ENCODE assay signal across 8 cellular contexts in genomic region chr7:149239345-149240143, GRCh38. TPM values are rescaled to one million over a fixed set of nuclear protein-coding genes. Genes with fewer than 3 reads are reported as not detected.
DNase-seq lines count a peak whose midpoint lies in the region; ATAC-seq, FAIRE-seq and TF ChIP-seq lines count a peak whose summit lies in the region.

ZNF212 (plus strand) TSS chr7:149239651; CDS start chr7:149239779, 128 bp downstream.

- H3K27ac ChIP-seq in RWPE2 (ENCODE audit: poor library complexity, severe bottlenecking): peak within 1 kb of the TSS; percentile 49
- H3K27ac ChIP-seq in stomach smooth muscle (ENCODE audit: low read length): peak within 1 kb of the TSS; percentile 24

- H3K4me3 Mint-ChIP-seq in activated T-helper 2 cell treated with anti-CD3 and anti-CD28 coated beads, Interferon-gamma antibody, Interleukin-2, Interleukin-4, amounts not matched to agents 10 μg/mL and 5 μg/mL and 100 μg/mL, durations not matched to agents 14 hours and 24 hours and 36 hours (ENCODE audit: low read depth): peak within 1 kb of the TSS; percentile 91
- peak within 1 kb of the TSS; percentile 96 for H3K4me3 Mint-ChIP-seq in neural crest cell

- H3K9me2 ChIP-seq in Loucy (replicated peaks; ENCODE audit: low read depth, low read length): no peaks in the 10 kb centered on the region

- H3K9ac ChIP-seq in ES-I3 (ENCODE audit: low read depth, low read length) (peak within 1 kb of the TSS; percentile 90), Loucy (ENCODE audit: low read depth, low read length, poor library complexity, severe bottlenecking) (peak within 1 kb of the TSS; percentile 84), stomach smooth muscle (ENCODE audit: low read length in 2 of 2) (peak within 1 kb of the TSS; percentile 87 to 89)

- H3K9me3 ChIP-seq in ES-I3 (ENCODE audit: control insufficient read depth, insufficient read depth, low read length) (no peaks in the 10 kb centered on the region), Loucy (ENCODE audit: insufficient read depth, low read depth, low read length) (0 out of 2 replicates have a peak, but pooled peaks cover 4% of the 10 kb centered on the region), RWPE2 (ENCODE audit: severe bottlenecking) (peaks cover 8% of the 10 kb centered on the region), stomach smooth muscle (ENCODE audit: control insufficient read depth in 2 of 2, low read length in 2 of 2) (no peaks in the 10 kb centered on the region)

- peak within 1 kb of the TSS; percentile 87 for H3K27ac Mint-ChIP-seq in activated T-helper 2 cell treated with anti-CD3 and anti-CD28 coated beads, Interferon-gamma antibody, Interleukin-2, Interleukin-4, amounts not matched to agents 10 μg/mL and 5 μg/mL and 100 μg/mL, durations not matched to agents 14 hours and 24 hours and 36 hours
- peak within 1 kb of the TSS; percentile 89 for H3K27ac Mint-ChIP-seq in neural crest cell (ENCODE audit: unreplicated experiment)

- intact Hi-C loops in activated T-helper 2 cell treated with anti-CD3 and anti-CD28 coated beads, Interferon-gamma antibody, Interleukin-2, Interleukin-4, amounts not matched to agents 10 μg/mL and 5 μg/mL and 100 μg/mL, durations not matched to agents 14 hours and 24 hours and 36 hours (cut with micrococcal nuclease): loop anchor here (2.0 to 10.0 kb wide), 2 partner anchors 45 to 215 kb away; partner anchors contain the start of genes PDIA4 and ZNF282

- peak within 1 kb of the TSS; percentile 89 for H3K4me3 ChIP-seq in Loucy (ENCODE audit: low read length, poor library complexity, severe bottlenecking)
- peak within 1 kb of the TSS; percentile 56 for H3K4me3 ChIP-seq in RWPE2 (ENCODE audit: severe bottlenecking)
- peak within 1 kb of the TSS; percentile 94 for H3K4me3 ChIP-seq in stomach smooth muscle (ENCODE audit: low read length in 2 of 2)

- H3K4me1 ChIP-seq in ES-I3 (ENCODE audit: insufficient read depth, low read length): 0 out of 2 replicates have a peak, but pooled peaks cover 6% of the 10 kb centered on the region
- H3K4me1 ChIP-seq in Loucy (ENCODE audit: insufficient read depth, low read length, poor library complexity, severe bottlenecking): peaks cover 16% of the 10 kb centered on the region
- H3K4me1 ChIP-seq in RWPE2 (ENCODE audit: insufficient read depth, poor library complexity, severe bottlenecking): peaks cover 15% of the 10 kb centered on the region
- peaks cover 14% of the 10 kb centered on the region for H3K4me1 ChIP-seq in stomach smooth muscle (ENCODE audit: control insufficient read depth, insufficient read depth, low read length)

- no peaks in the 10 kb centered on the region for H3F3A ChIP-seq in Loucy (ENCODE audit: low read depth)

- TF ChIP-seq CTCF in Loucy (conservative IDR thresholded peaks at IDR 0.05; ENCODE audit: low read length) (peak; percentile 77), RWPE2 (IDR thresholded peaks at IDR 0.05; ENCODE audit: poor library complexity, severe bottlenecking) (peak; percentile 98), neural crest cell (conservative IDR thresholded peaks at IDR 0.05) (peak; percentile 77)

- peak; percentile 96 for DNase-seq in H54 (ENCODE audit: insufficient read length, low spot score)
- peak; percentile 87 for DNase-seq in RWPE2 (ENCODE audit: low spot score)
- peak; percentile 83 for DNase-seq in activated T-helper 2 cell treated with anti-CD3 and anti-CD28 coated beads, Interferon-gamma antibody, Interleukin-2, Interleukin-4, amounts not matched to agents 10 μg/mL and 5 μg/mL and 100 μg/mL, durations not matched to agents 14 hours and 24 hours and 36 hours (ENCODE audit: low spot score)
- peak; percentile 65 for DNase-seq in fibroblast of the conjunctiva (ENCODE audit: low read depth)
- peak; percentile 86 for DNase-seq in neural crest cell (ENCODE audit: low read depth, low spot score)

- peaks cover 36% of the 10 kb centered on the region for H3K79me2 ChIP-seq in Loucy (ENCODE audit: insufficient read depth, low read length)

- ATAC-seq in RWPE2 (ENCODE audit: low read depth): peak; percentile 99

- peaks cover 7% of the 10 kb centered on the region for H3K9me3 Mint-ChIP-seq in activated T-helper 2 cell treated with anti-CD3 and anti-CD28 coated beads, Interferon-gamma antibody, Interleukin-2, Interleukin-4, amounts not matched to agents 10 μg/mL and 5 μg/mL and 100 μg/mL, durations not matched to agents 14 hours and 24 hours and 36 hours
- H3K9me3 Mint-ChIP-seq in neural crest cell: peaks cover 2% of the 10 kb centered on the region

- no peak for FAIRE-seq in H54 (lab: Jason Lieb, UNC)

- peak within 1 kb of the TSS; percentile 80 for H3K4me2 ChIP-seq in Loucy (ENCODE audit: low read depth, low read length, poor library complexity, severe bottlenecking)

- H3K36me3 ChIP-seq in ES-I3 (ENCODE audit: insufficient read depth, low read length) (no peaks in the 10 kb centered on the region), Loucy (ENCODE audit: insufficient read depth, low read length) (no peaks in the 10 kb centered on the region), RWPE2 (ENCODE audit: low read depth) (peaks cover 14% of the 10 kb centered on the region), stomach smooth muscle (ENCODE audit: control insufficient read depth in 2 of 2, insufficient read depth in 2 of 2, low read length in 2 of 2) (no peaks in the 10 kb centered on the region)

- H3K27me3 Mint-ChIP-seq in activated T-helper 2 cell treated with anti-CD3 and anti-CD28 coated beads, Interferon-gamma antibody, Interleukin-2, Interleukin-4, amounts not matched to agents 10 μg/mL and 5 μg/mL and 100 μg/mL, durations not matched to agents 14 hours and 24 hours and 36 hours (ENCODE audit: low read depth): no peaks in the 10 kb centered on the region
- H3K27me3 Mint-ChIP-seq in neural crest cell (ENCODE audit: low read depth): peaks cover 27% of the 10 kb centered on the region

- peak within 1 kb of the TSS; percentile 97 for H2AFZ ChIP-seq in Loucy (ENCODE audit: low read length)

- TF ChIP-seq POLR2A in H54 (IDR thresholded peaks at IDR 0.05; ENCODE audit: low read depth, low read length): no peak

- peaks cover 26% of the 10 kb centered on the region for H3K4me1 Mint-ChIP-seq in activated T-helper 2 cell treated with anti-CD3 and anti-CD28 coated beads, Interferon-gamma antibody, Interleukin-2, Interleukin-4, amounts not matched to agents 10 μg/mL and 5 μg/mL and 100 μg/mL, durations not matched to agents 14 hours and 24 hours and 36 hours (ENCODE audit: low read depth)
- H3K4me1 Mint-ChIP-seq in neural crest cell: peaks cover 11% of the 10 kb centered on the region

- H4K20me1 ChIP-seq in Loucy (ENCODE audit: insufficient read depth, low read length, poor library complexity, severe bottlenecking): peaks cover 8% of the 10 kb centered on the region

- peaks cover 20% of the 10 kb centered on the region for H3K36me3 Mint-ChIP-seq in activated T-helper 2 cell treated with anti-CD3 and anti-CD28 coated beads, Interferon-gamma antibody, Interleukin-2, Interleukin-4, amounts not matched to agents 10 μg/mL and 5 μg/mL and 100 μg/mL, durations not matched to agents 14 hours and 24 hours and 36 hours (ENCODE audit: low read depth)
- H3K36me3 Mint-ChIP-seq in neural crest cell (ENCODE audit: low read depth): peaks cover 8% of the 10 kb centered on the region

- H3K27me3 ChIP-seq in Loucy (ENCODE audit: insufficient read depth, low read length, poor library complexity, severe bottlenecking) (no peaks in the 10 kb centered on the region), RWPE2 (ENCODE audit: insufficient read depth, poor library complexity, severe bottlenecking) (no peaks in the 10 kb centered on the region), stomach smooth muscle (ENCODE audit: control insufficient read depth in 1 of 2, insufficient read depth in 2 of 2, low read length in 2 of 2) (no peaks in the 10 kb centered on the region)

RNA-seq across cellular contexts. Expression of gene ZNF212, which starts in this region (rescaled TPM):
- total RNA-seq in activated T-helper 2 cell treated with anti-CD3 and anti-CD28 coated beads, Interferon-gamma antibody, Interleukin-2, Interleukin-4, amounts not matched to agents 10 μg/mL and 5 μg/mL and 100 μg/mL, durations not matched to agents 14 hours and 24 hours and 36 hours: 18.4 and 20.1 TPM in 2 replicates
- total RNA-seq in neural crest cell: 15.8 and 15.9 TPM in 2 replicates

Comparison
In these comparisons a context has a peak if more than half of its experiments do, and no peak if none do; other contexts are left out.
1. Peak in every context shown above with its lines: DNase-seq, ATAC-seq, H3K4me3 ChIP-seq and H3K27ac ChIP-seq.